21 cellular contexts compared by ENCODE assay signal in genomic region chr5:66952153-66952552, GRCh38.
DNase-seq lines count a peak whose midpoint lies in the region; ATAC-seq and TF ChIP-seq lines count a peak whose summit lies in the region.
"Had no signal": no experiment of that assay in that cellular context is flagged by ENCODE, and none has a peak within 500 bp of the region (broad histone marks: within the 10 kb centered on the region; RNA-seq: fewer than 3 reads in every experiment).

No MANE protein-coding gene starts in this region.

- H3K9me2 ChIP-seq in Loucy (replicated peaks; ENCODE audit: low read depth, low read length), result no peaks in the 10 kb centered on the region

- H3K9ac ChIP-seq in Loucy (ENCODE audit: low read depth, low read length, poor library complexity, severe bottlenecking), result no peak overlapping the region
- H3K9ac ChIP-seq: GM23248 had no signal

- intact Hi-C loops in activated CD4-positive, alpha-beta T cell treated with anti-CD3 and anti-CD28 coated beads, Interleukin-2, amount 10 ng/mL, durations not matched to agents 24 days and 14 days (cut with micrococcal nuclease), result no loop called here
- intact Hi-C loops in activated CD4-positive, alpha-beta T cell treated with anti-CD3 and anti-CD28 coated beads for 36 hours (cut with DNase I, micrococcal nuclease), result no loop called here
- intact Hi-C loops in left lung (cut with DNase I), result no loop called here
- intact Hi-C loops in Right ventricle myocardium superior (cut with DNase I), result no loop called here

- H3K79me2 ChIP-seq in Loucy (ENCODE audit: insufficient read depth, low read length), result no peaks in the 10 kb centered on the region
- H3K79me2 ChIP-seq in osteoblast (ENCODE audit: insufficient read depth, low read length), result no peaks in the 10 kb centered on the region

- DNase-seq in activated CD4-positive, alpha-beta T cell treated with anti-CD3 and anti-CD28 coated beads, Interleukin-2, amount 10 ng/mL, durations not matched to agents 24 days and 14 days, result peak; percentile 41
- DNase-seq in activated CD4-positive, alpha-beta T cell treated with anti-CD3 and anti-CD28 coated beads for 36 hours, result no peak
- DNase-seq in stimulated activated naive CD8-positive, alpha-beta T cell treated with anti-CD3 and anti-CD28 coated beads, Interleukin-15, amount 100 ng/mL, for 72 hours, result no peak
- DNase-seq in stimulated activated naive CD8-positive, alpha-beta T cell treated with anti-CD3 and anti-CD28 coated beads, Interleukin-15, Interleukin-2, amounts not matched to agents 100 U/mL and 50 U/mL, for 24 hours, result no peak
- DNase-seq in left lung, result no peak
- DNase-seq in osteoblast (ENCODE audit: insufficient read length, low spot score, missing footprints), result no peak
- DNase-seq in Right ventricle myocardium superior, result no peak
- DNase-seq: 8988T; ACHN; C1 segment of cervical spinal cord; Caco-2; CD8-positive, alpha-beta T cell; DMS153; EL; GDM1; GM23248; H7; HCEC 1CT had no signal

- no peak overlapping the region for H2AFZ ChIP-seq in Loucy (ENCODE audit: low read length)
- H2AFZ ChIP-seq in osteoblast (ENCODE audit: low read length), result no peak overlapping the region
- H2AFZ ChIP-seq: GM23248 had no signal

- peaks cover 6% of the 10 kb centered on the region for H3K4me1 Mint-ChIP-seq in activated CD4-positive, alpha-beta T cell treated with anti-CD3 and anti-CD28 coated beads, Interleukin-2, amount 10 ng/mL, durations not matched to agents 24 days and 14 days
- peaks cover 7% of the 10 kb centered on the region for H3K4me1 Mint-ChIP-seq in activated CD4-positive, alpha-beta T cell treated with anti-CD3 and anti-CD28 coated beads for 36 hours
- H3K4me1 Mint-ChIP-seq in stimulated activated naive CD8-positive, alpha-beta T cell treated with anti-CD3 and anti-CD28 coated beads, Interleukin-15, amount 100 ng/mL, for 72 hours, result peaks cover 10% of the 10 kb centered on the region

- POLR2A ChIA-PET in activated CD4-positive, alpha-beta T cell treated with anti-CD3 and anti-CD28 coated beads for 36 hours (lab: Charles Lee), result no interaction called here

- no peak for TF ChIP-seq CTCF in Loucy (conservative IDR thresholded peaks at IDR 0.05; ENCODE audit: low read length)
- TF ChIP-seq CTCF in left lung (IDR thresholded peaks at IDR 0.05), result no peak
- no peak for TF ChIP-seq CTCF in osteoblast (IDR thresholded peaks at IDR 0.05; ENCODE audit: extremely low read depth, low read depth, low read length)

- H3K4me3 ChIP-seq in Loucy (ENCODE audit: low read length, poor library complexity, severe bottlenecking) (no peak overlapping the region), left lung (no peak overlapping the region), osteoblast (ENCODE audit: insufficient read depth, low read length) (no peak overlapping the region)
- H3K4me3 ChIP-seq: A549, GM12878, GM23248 had no signal

- H4K20me1 ChIP-seq in Loucy (ENCODE audit: insufficient read depth, low read length, poor library complexity, severe bottlenecking), result no peaks in the 10 kb centered on the region
- H4K20me1 ChIP-seq in osteoblast (ENCODE audit: insufficient read depth, low read length), result no peaks in the 10 kb centered on the region

- ATAC-seq in activated CD4-positive, alpha-beta T cell treated with anti-CD3 and anti-CD28 coated beads for 36 hours, result no peak
- peak; percentile 46 for ATAC-seq in stimulated activated naive CD8-positive, alpha-beta T cell treated with anti-CD3 and anti-CD28 coated beads, Interleukin-15, amount 100 ng/mL, for 72 hours
- ATAC-seq in stimulated activated naive CD8-positive, alpha-beta T cell treated with anti-CD3 and anti-CD28 coated beads, Interleukin-15, Interleukin-2, amounts not matched to agents 100 U/mL and 50 U/mL, for 24 hours, result no peak
- peak; percentile 73 for ATAC-seq in left lung
- no peak for ATAC-seq in Right ventricle myocardium superior (ENCODE audit: poor library complexity)
- ATAC-seq: A549; CD8-positive, alpha-beta T cell; GM12878 had no signal

- H3K4me1 ChIP-seq in Loucy (ENCODE audit: insufficient read depth, low read length, poor library complexity, severe bottlenecking) (peaks cover 8% of the 10 kb centered on the region), left lung (no peaks in the 10 kb centered on the region), osteoblast (ENCODE audit: insufficient read depth, low read length) (no peaks in the 10 kb centered on the region)
- H3K4me1 ChIP-seq: A549, Caco-2 had no signal

- H3K4me3 Mint-ChIP-seq in activated CD4-positive, alpha-beta T cell treated with anti-CD3 and anti-CD28 coated beads, Interleukin-2, amount 10 ng/mL, durations not matched to agents 24 days and 14 days, result no peak overlapping the region
- no peak overlapping the region for H3K4me3 Mint-ChIP-seq in activated CD4-positive, alpha-beta T cell treated with anti-CD3 and anti-CD28 coated beads for 36 hours
- H3K4me3 Mint-ChIP-seq in stimulated activated naive CD8-positive, alpha-beta T cell treated with anti-CD3 and anti-CD28 coated beads, Interleukin-15, amount 100 ng/mL, for 72 hours, result no peak overlapping the region
- H3K4me3 Mint-ChIP-seq: CD8-positive, alpha-beta T cell had no signal

- H3K4me2 ChIP-seq in Loucy (ENCODE audit: low read depth, low read length, poor library complexity, severe bottlenecking) (peak overlapping the region; percentile 7), osteoblast (ENCODE audit: insufficient read depth, low read length) (no peak overlapping the region)
- H3K4me2 ChIP-seq: A549 had no signal

- CTCF ChIA-PET in activated CD4-positive, alpha-beta T cell treated with anti-CD3 and anti-CD28 coated beads for 36 hours (lab: Charles Lee), result no interaction called here

- no peak overlapping the region for H3K27ac Mint-ChIP-seq in activated CD4-positive, alpha-beta T cell treated with anti-CD3 and anti-CD28 coated beads, Interleukin-2, amount 10 ng/mL, durations not matched to agents 24 days and 14 days
- no peak overlapping the region for H3K27ac Mint-ChIP-seq in activated CD4-positive, alpha-beta T cell treated with anti-CD3 and anti-CD28 coated beads for 36 hours
- no peak overlapping the region for H3K27ac Mint-ChIP-seq in stimulated activated naive CD8-positive, alpha-beta T cell treated with anti-CD3 and anti-CD28 coated beads, Interleukin-15, amount 100 ng/mL, for 72 hours
- H3K27ac Mint-ChIP-seq: CD8-positive, alpha-beta T cell had no signal

- H3K9me3 ChIP-seq in Loucy (ENCODE audit: insufficient read depth, low read depth, low read length), result no peaks in the 10 kb centered on the region
- no peaks in the 10 kb centered on the region for H3K9me3 ChIP-seq in left lung
- H3K9me3 ChIP-seq in osteoblast (ENCODE audit: low read depth, low read length), result no peaks in the 10 kb centered on the region
- H3K9me3 ChIP-seq: A549, Caco-2 had no signal

- H3K27me3 ChIP-seq in Loucy (ENCODE audit: insufficient read depth, low read length, poor library complexity, severe bottlenecking) (no peaks in the 10 kb centered on the region), left lung (no peaks in the 10 kb centered on the region), osteoblast (ENCODE audit: insufficient read depth, low read length) (no peaks in the 10 kb centered on the region)

- no peaks in the 10 kb centered on the region for H3K9me3 Mint-ChIP-seq in activated CD4-positive, alpha-beta T cell treated with anti-CD3 and anti-CD28 coated beads, Interleukin-2, amount 10 ng/mL, durations not matched to agents 24 days and 14 days
- H3K9me3 Mint-ChIP-seq in activated CD4-positive, alpha-beta T cell treated with anti-CD3 and anti-CD28 coated beads for 36 hours (ENCODE audit: low read depth), result peaks cover 2% of the 10 kb centered on the region
- no peaks in the 10 kb centered on the region for H3K9me3 Mint-ChIP-seq in stimulated activated naive CD8-positive, alpha-beta T cell treated with anti-CD3 and anti-CD28 coated beads, Interleukin-15, amount 100 ng/mL, for 72 hours

- peaks cover 2% of the 10 kb centered on the region; the same call in 1 of the 2 replicates for H3F3A ChIP-seq in Loucy (ENCODE audit: low read depth)

- H3K36me3 ChIP-seq in Loucy (ENCODE audit: insufficient read depth, low read length) (no peaks in the 10 kb centered on the region), left lung (no peaks in the 10 kb centered on the region), osteoblast (ENCODE audit: insufficient read depth, low read length) (no peaks in the 10 kb centered on the region)

- no peaks in the 10 kb centered on the region for H3K27me3 Mint-ChIP-seq in activated CD4-positive, alpha-beta T cell treated with anti-CD3 and anti-CD28 coated beads, Interleukin-2, amount 10 ng/mL, durations not matched to agents 24 days and 14 days
- peaks cover 11% of the 10 kb centered on the region for H3K27me3 Mint-ChIP-seq in activated CD4-positive, alpha-beta T cell treated with anti-CD3 and anti-CD28 coated beads for 36 hours
- H3K27me3 Mint-ChIP-seq in stimulated activated naive CD8-positive, alpha-beta T cell treated with anti-CD3 and anti-CD28 coated beads, Interleukin-15, amount 100 ng/mL, for 72 hours, result peaks cover 6% of the 10 kb centered on the region

- H3K36me3 Mint-ChIP-seq in activated CD4-positive, alpha-beta T cell treated with anti-CD3 and anti-CD28 coated beads, Interleukin-2, amount 10 ng/mL, durations not matched to agents 24 days and 14 days (ENCODE audit: low read depth), result peaks cover 8% of the 10 kb centered on the region
- H3K36me3 Mint-ChIP-seq in activated CD4-positive, alpha-beta T cell treated with anti-CD3 and anti-CD28 coated beads for 36 hours (ENCODE audit: low read depth), result no peaks in the 10 kb centered on the region
- H3K36me3 Mint-ChIP-seq: CD8-positive, alpha-beta T cell had no signal

- H3K27ac ChIP-seq in left lung (no peak overlapping the region), osteoblast (ENCODE audit: low read depth, low read length) (no peak overlapping the region)
- H3K27ac ChIP-seq: A549, GM23248 had no signal

Comparison
In these comparisons a context has a peak if more than half of its experiments do, and no peak if none do; other contexts are left out.
1. ATAC-seq: peak in stimulated activated naive CD8-positive, alpha-beta T cell treated with anti-CD3 and anti-CD28 coated beads, Interleukin-15, amount 100 ng/mL, for 72 hours (single experiment) and left lung (single experiment); none in activated CD4-positive, alpha-beta T cell treated with anti-CD3 and anti-CD28 coated beads for 36 hours (single experiment), stimulated activated naive CD8-positive, alpha-beta T cell treated with anti-CD3 and anti-CD28 coated beads, Interleukin-15, Interleukin-2, amounts not matched to agents 100 U/mL and 50 U/mL, for 24 hours (single experiment) and Right ventricle myocardium superior (single experiment).